Comparison of ENCODE assay signal across 1 cellular context in the genomic region with DNA sequence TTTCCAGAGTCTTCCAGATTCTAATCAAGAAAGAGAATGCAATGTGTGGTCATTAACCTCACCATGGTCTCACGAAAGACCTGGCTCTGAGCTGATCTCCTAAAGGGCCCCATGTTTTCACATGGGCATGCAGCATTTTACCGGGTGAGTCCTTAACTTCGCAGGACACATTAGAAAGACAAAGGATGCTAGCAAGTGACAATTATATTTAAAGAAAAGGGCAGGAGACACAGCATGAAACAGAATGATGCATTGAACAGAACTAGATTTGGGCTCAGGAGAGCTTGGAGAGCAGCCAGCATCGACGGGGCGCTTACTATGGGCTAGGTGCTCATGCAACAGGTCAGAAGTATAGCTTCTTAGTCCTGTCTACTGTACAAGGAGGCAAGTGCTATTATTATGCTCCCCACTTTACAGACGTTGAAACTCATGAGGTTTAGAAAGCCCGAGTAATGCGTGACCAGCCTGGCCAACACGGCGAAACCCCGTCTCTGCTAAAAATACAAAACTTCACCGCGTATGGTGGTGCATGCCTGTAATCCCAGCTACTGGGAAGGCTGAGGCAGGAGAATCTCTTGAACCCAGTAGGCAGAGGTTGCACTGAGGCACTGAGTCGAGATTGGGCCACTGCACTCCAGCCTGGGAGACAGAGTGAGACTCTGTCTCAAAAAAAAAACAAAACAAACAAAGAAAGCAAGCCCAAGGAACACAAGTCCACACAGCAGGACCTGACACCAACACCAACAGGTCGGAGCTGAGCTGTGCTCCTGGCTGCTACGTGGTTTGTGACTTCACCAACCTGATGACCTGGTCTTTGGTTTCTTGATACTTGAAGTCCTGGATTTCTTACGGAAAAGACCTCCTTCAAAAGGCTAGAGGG.
TF ChIP-seq lines count a peak whose summit lies in the region.

No MANE protein-coding gene starts in this region.

TF ChIP-seq in IMR-90, 13 proteins besides CTCF, POLR2A, EP300 and RAD21:
- TF ChIP-seq CHD1 (IDR thresholded peaks at IDR 0.05; ENCODE audit: low read depth, low read length): no peak
- no peak for TF ChIP-seq USF2 (IDR thresholded peaks at IDR 0.05; ENCODE audit: low read depth, low read length)
- no peak for TF ChIP-seq MAFK (IDR thresholded peaks at IDR 0.05; ENCODE audit: low read depth, low read length)
- no peak for TF ChIP-seq FOS (IDR thresholded peaks at IDR 0.05; ENCODE audit: low read depth, low read length)
- TF ChIP-seq NFE2L2 (IDR thresholded peaks at IDR 0.05; ENCODE audit: low read depth, low read length): no peak
- no peak for TF ChIP-seq MXI1 (IDR thresholded peaks at IDR 0.05; ENCODE audit: borderline replicate concordance, low read depth, low read length)
- no peak for TF ChIP-seq SMC3 (IDR thresholded peaks at IDR 0.05; ENCODE audit: low read depth, low read length)
- no peak for TF ChIP-seq RFX5 (IDR thresholded peaks at IDR 0.05; ENCODE audit: low read depth, low read length)
- no peak for TF ChIP-seq BHLHE40 (IDR thresholded peaks at IDR 0.05; ENCODE audit: low read depth, low read length)
- no peak for TF ChIP-seq MAZ (IDR thresholded peaks at IDR 0.05; ENCODE audit: borderline replicate concordance, low read depth, low read length)
- TF ChIP-seq ELK1 (IDR thresholded peaks at IDR 0.05; ENCODE audit: borderline replicate concordance, low read depth, low read length): no peak
- no peak for TF ChIP-seq CEBPB (IDR thresholded peaks at IDR 0.05; ENCODE audit: low read depth, low read length)
- TF ChIP-seq RCOR1 (IDR thresholded peaks at IDR 0.05; ENCODE audit: insufficient replicate concordance, low read length): no peak
